Comparison of ENCODE assay signal across 1 cellular context in genomic region chr20:31595654-31596411, GRCh38.
TF ChIP-seq lines count a peak whose summit lies in the region.

No MANE protein-coding gene starts in this region.

TF ChIP-seq in H1, 55 proteins besides CTCF, POLR2A, EP300 and RAD21:
- TF ChIP-seq SP4 (IDR thresholded peaks at IDR 0.05; ENCODE audit: low read length), result no peak
- no peak for TF ChIP-seq FOSL1 (IDR thresholded peaks at IDR 0.05; ENCODE audit: insufficient read depth, low read depth, low read length)
- TF ChIP-seq HDAC2 (IDR thresholded peaks at IDR 0.05; ENCODE audit: borderline replicate concordance in 1 of 2, low read depth in 2 of 2, low read length in 2 of 2), result peak; percentile 63 to 98; a peak in 3 of 4 replicates
- TF ChIP-seq EGR1 (IDR thresholded peaks at IDR 0.05; ENCODE audit: borderline replicate concordance, low read depth, low read length), result no peak
- no peak for TF ChIP-seq SIX5 (IDR thresholded peaks at IDR 0.05; ENCODE audit: low read depth, low read length)
- TF ChIP-seq NRF1 (IDR thresholded peaks at IDR 0.05; ENCODE audit: low read depth, low read length), result no peak
- no peak; the same call in 1 of the 2 replicates for TF ChIP-seq MAX (IDR thresholded peaks at IDR 0.05)
- TF ChIP-seq SAP30 (IDR thresholded peaks at IDR 0.05; ENCODE audit: insufficient read depth, insufficient replicate concordance, low read length), result no peak
- TF ChIP-seq CTBP2 (IDR thresholded peaks at IDR 0.05; ENCODE audit: borderline replicate concordance, insufficient read depth, insufficient read length, low read length), result no peak
- TF ChIP-seq CHD2 (IDR thresholded peaks at IDR 0.05; ENCODE audit: low read length), result no peak
- peak; percentile 46; the same call in 1 of the 2 replicates for TF ChIP-seq TBP (IDR thresholded peaks at IDR 0.05; ENCODE audit: low read depth, low read length)
- TF ChIP-seq CEBPB (IDR thresholded peaks at IDR 0.05; ENCODE audit: low read depth, low read length), result no peak
- peak; percentile 40; the same call in 1 of the 2 replicates for TF ChIP-seq JUND (IDR thresholded peaks at IDR 0.05; ENCODE audit: low read length)
- TF ChIP-seq CHD7 (IDR thresholded peaks at IDR 0.05; ENCODE audit: insufficient replicate concordance, low read length), result peak; percentile 88
- no peak for TF ChIP-seq BCL11A (IDR thresholded peaks at IDR 0.05; ENCODE audit: low read depth in 2 of 2, low read length in 2 of 2)
- peak; percentile 61 for TF ChIP-seq TAF1 (IDR thresholded peaks at IDR 0.05; ENCODE audit: low read depth, low read length)
- TF ChIP-seq SIN3A (conservative IDR thresholded peaks at IDR 0.05 in 1 of 2, IDR thresholded peaks at IDR 0.05 in 1 of 2; ENCODE audit: low read depth in 1 of 2, low read length in 2 of 2), result no peak; a peak in 1 of 4 replicates
- peak; percentile 54; the same call in 1 of the 2 replicates for TF ChIP-seq TCF12 (IDR thresholded peaks at IDR 0.05; ENCODE audit: low read depth, low read length)
- peak; percentile 82 for TF ChIP-seq USF2 (IDR thresholded peaks at IDR 0.05; ENCODE audit: low read length)
- peak; percentile 48 for TF ChIP-seq NANOG (IDR thresholded peaks at IDR 0.05; ENCODE audit: insufficient read depth, low read depth, low read length, poor library complexity, severe bottlenecking)
- TF ChIP-seq KDM1A (IDR thresholded peaks at IDR 0.05; ENCODE audit: borderline replicate concordance, low read length), result peak; percentile 95
- 0 out of 2 replicates have a peak, but pooled peaks have one; percentile 2 for TF ChIP-seq RXRA (IDR thresholded peaks at IDR 0.05; ENCODE audit: insufficient read depth, low read depth, low read length)
- no peak for TF ChIP-seq JUN (IDR thresholded peaks at IDR 0.05; ENCODE audit: low read depth, low read length)
- TF ChIP-seq BACH1 (IDR thresholded peaks at IDR 0.05; ENCODE audit: low read length), result 0 out of 2 replicates have a peak, but pooled peaks have one; percentile 30
- peak; percentile 58 for TF ChIP-seq SP1 (IDR thresholded peaks at IDR 0.05; ENCODE audit: low read depth, low read length)
- TF ChIP-seq SUZ12 (IDR thresholded peaks at IDR 0.05; ENCODE audit: low read length), result no peak
- peak; percentile 73; the same call in 1 of the 2 replicates for TF ChIP-seq TEAD4 (IDR thresholded peaks at IDR 0.05; ENCODE audit: low read depth, low read length)
- TF ChIP-seq RBBP5 (IDR thresholded peaks at IDR 0.05; ENCODE audit: borderline replicate concordance, low read depth, low read length), result peak; percentile 22; the same call in 1 of the 2 replicates
- peak; percentile 42; the same call in 1 of the 2 replicates for TF ChIP-seq YY1 (IDR thresholded peaks at IDR 0.05; ENCODE audit: low read depth, low read length)
- TF ChIP-seq POLR2AphosphoS5 (IDR thresholded peaks at IDR 0.05; ENCODE audit: low read depth, low read length), result no peak
